In genomic region chr22:27480487-27480886, GRCh38 we compare ENCODE assay signal across 13 cellular contexts.
DNase-seq lines count a peak whose midpoint lies in the region; ATAC-seq and FAIRE-seq lines count a peak whose summit lies in the region.
"Had no signal": no experiment of that assay in that cellular context is flagged by ENCODE, and none has a peak within 500 bp of the region (broad histone marks: within the 10 kb centered on the region; RNA-seq: fewer than 3 reads in every experiment).

No MANE protein-coding gene starts in this region.

- ATAC-seq in HG02870 (IDR thresholded peaks at IDR 0.05; ENCODE audit: unreplicated experiment) = no peak
- ATAC-seq: naive thymus-derived CD8-positive, alpha-beta T cell had no signal

- FAIRE-seq in HTR-8/SVneo (lab: Jason Lieb, UNC) = no peak
- FAIRE-seq: H54 had no signal

- DNase-seq in COLO829 (ENCODE audit: low spot score) (peak; percentile 61), NCI-H2029 (lab: John Stamatoyannopoulos, UW) (peak; percentile 51), anterior cingulate cortex (lab: John Stamatoyannopoulos, UW) (peak in 36 of 58 donors; percentile 5 to 73 (median 36)), midbrain (lab: John Stamatoyannopoulos, UW) (peak; percentile 64), HTR-8/SVneo (ENCODE audit: insufficient read length, low spot score) (no peak), D341Med (ENCODE audit: low spot score) (no peak), activated T-cell treated with anti-CD3 and anti-CD28 coated beads for 4 hours (no peak)
- DNase-seq: activated CD4-positive, alpha-beta T cell treated with anti-CD3 and anti-CD28 coated beads, Interleukin-2, amount 50 U/mL, for 48 hours; NCI-H1417 treated with DMSO at 0.1 percent for 48 hours; stimulated activated CD4-positive, alpha-beta T cell treated with anti-CD3 and anti-CD28 coated beads, Interleukin-12 subunit alpha, Interleukin-12 subunit beta, amount 100 ng/mL, for 4 hours had no signal

Comparison
In these comparisons a context has a peak if more than half of its experiments do, and no peak if none do; other contexts are left out.
1. DNase-seq: peak in COLO829 (single experiment), NCI-H2029 (single experiment), anterior cingulate cortex (36 of 58) and midbrain (single experiment); none in HTR-8/SVneo (single experiment), D341Med (single experiment) and activated T-cell treated with anti-CD3 and anti-CD28 coated beads for 4 hours (single experiment).